Comparison of ENCODE assay signal across 19 cellular contexts in genomic region chr20:10360878-10361277, GRCh38.
"Had no signal": no experiment of that assay in that cellular context is flagged by ENCODE, and none has a peak within 500 bp of the region (broad histone marks: within the 10 kb centered on the region; RNA-seq: fewer than 3 reads in every experiment).

No MANE protein-coding gene starts in this region.

- ATAC-seq: foreskin keratinocyte; left cardiac atrium; naive thymus-derived CD4-positive, alpha-beta T cell; psoas muscle; sciatic nerve had no signal

- H3K4me1 ChIP-seq: esophagus squamous epithelium, foreskin keratinocyte, spleen had no signal

- H3K36me3 ChIP-seq: esophagus squamous epithelium, neutrophil, spleen had no signal

- H3K27me3 ChIP-seq: esophagus squamous epithelium, neutrophil, spleen had no signal

- H3K27ac ChIP-seq: esophagus squamous epithelium, foreskin keratinocyte, neutrophil, psoas muscle, spleen had no signal

- FAIRE-seq: colon, kidney had no signal

- H3K9me3 ChIP-seq: esophagus squamous epithelium, psoas muscle, spleen had no signal

- H3K4me3 ChIP-seq: esophagus squamous epithelium, psoas muscle, spleen had no signal

- DNase-seq: dermis blood vessel endothelial cell; esophagus squamous epithelium; foreskin keratinocyte; immature natural killer cell; kidney; left cardiac atrium; mesendoderm; naive thymus-derived CD4-positive, alpha-beta T cell; nephron progenitor cell; psoas muscle; retina; spleen; stimulated activated CD4-positive, alpha-beta T cell treated with anti-CD3 and anti-CD28 coated beads, Interleukin-15, amount 100 ng/mL, for 24 hours; stimulated activated CD4-positive, alpha-beta T cell treated with anti-CD3 and anti-CD28 coated beads, Interleukin-1b, Interleukin-23, amount 100 ng/mL, for 48 hours; stimulated activated naive CD4-positive, alpha-beta T cell treated with Interleukin-2 at 50 U/mL for 16 hours; trophoblast cell had no signal
